In genomic region chr15:32028921-32029320, GRCh38 we compare ENCODE assay signal across 12 cellular contexts. TPM values are rescaled to one million over a fixed set of nuclear protein-coding genes. Genes with fewer than 3 reads are reported as not detected.
A peak's percentile ranks its signal among the peaks of the same experiment; 100 is the strongest.
DNase-seq lines count a peak whose midpoint lies in the region; ATAC-seq and TF ChIP-seq lines count a peak whose summit lies in the region.
"Had no signal": no experiment of that assay in that cellular context is flagged by ENCODE, and none has a peak within 500 bp of the region (broad histone marks: within the 10 kb centered on the region; RNA-seq: fewer than 3 reads in every experiment).

No MANE protein-coding gene starts in this region.

- no peak overlapping the region for H3K27ac ChIP-seq in KMS-11
- no peak overlapping the region for H3K27ac ChIP-seq in esophagus squamous epithelium
- H3K27ac ChIP-seq: colonic mucosa, left ventricle myocardium inferior had no signal

- peak overlapping the region; percentile 87 to 93 (median 88) for H3K4me3 Mint-ChIP-seq in brain
- peak overlapping the region; percentile 80 to 89 (median 85) for H3K4me3 Mint-ChIP-seq in nephron
- H3K4me3 Mint-ChIP-seq: activated naive CD8-positive, alpha-beta T cell treated with anti-CD3 and anti-CD28 coated beads for 36 hours had no signal

- H3K4me1 Mint-ChIP-seq in brain, result peaks cover 40% of the 10 kb centered on the region
- peaks cover 23% of the 10 kb centered on the region for H3K4me1 Mint-ChIP-seq in nephron

- H3K4me1 ChIP-seq in KMS-11 (ENCODE audit: low read depth, poor library complexity, severe bottlenecking), result peaks cover 3% of the 10 kb centered on the region
- H3K4me1 ChIP-seq in esophagus squamous epithelium, result peaks cover 10 to 27% (median 12%) of the 10 kb centered on the region in 3 donors
- H3K4me1 ChIP-seq: colonic mucosa had no signal

- H3K9me3 Mint-ChIP-seq in brain, result peaks cover 0 to 3% (median 0%) of the 10 kb centered on the region in 5 experiments
- H3K9me3 Mint-ChIP-seq in nephron, result no peaks in the 10 kb centered on the region
- H3K9me3 Mint-ChIP-seq: activated naive CD8-positive, alpha-beta T cell treated with anti-CD3 and anti-CD28 coated beads for 36 hours had no signal

- no peak for TF ChIP-seq CTCF in KMS-11 (conservative IDR thresholded peaks at IDR 0.05; ENCODE audit: low read depth, low read length)
- no peak for TF ChIP-seq CTCF in brain (conservative IDR thresholded peaks at IDR 0.05)
- no peak for TF ChIP-seq CTCF in nephron (IDR thresholded peaks at IDR 0.05; ENCODE audit: unreplicated experiment in 3 of 3)
- TF ChIP-seq CTCF in esophagus squamous epithelium (IDR thresholded peaks at IDR 0.05), result no peak

- H3K27me3 ChIP-seq in KMS-11 (ENCODE audit: insufficient read depth, low read depth) (no peaks in the 10 kb centered on the region; the same call in 1 of the 2 replicates), MG63 (peaks cover 32% of the 10 kb centered on the region), esophagus squamous epithelium (peaks cover 0 to 65% (median 2%) of the 10 kb centered on the region in 4 donors)
- H3K27me3 ChIP-seq: ovary had no signal

- intact Hi-C loops in esophagus squamous epithelium (cut with DNase I), result no loop called here

- H3K36me3 Mint-ChIP-seq in brain (no peaks in the 10 kb centered on the region), nephron (ENCODE audit: low read depth) (no peaks in the 10 kb centered on the region)
- H3K36me3 Mint-ChIP-seq: activated naive CD8-positive, alpha-beta T cell treated with anti-CD3 and anti-CD28 coated beads for 36 hours had no signal

- H3K79me2 ChIP-seq in KMS-11 (ENCODE audit: insufficient read depth, low read depth), result no peaks in the 10 kb centered on the region

- peak overlapping the region; percentile 96 for H2AFZ ChIP-seq in KMS-11 (ENCODE audit: low read depth)

- peaks cover 23% of the 10 kb centered on the region for H3K27me3 Mint-ChIP-seq in brain
- H3K27me3 Mint-ChIP-seq in nephron (ENCODE audit: low read depth), result peaks cover 39% of the 10 kb centered on the region

- H3K9me3 ChIP-seq in MG63, result no peaks in the 10 kb centered on the region
- no peaks in the 10 kb centered on the region for H3K9me3 ChIP-seq in esophagus squamous epithelium
- H3K9me3 ChIP-seq: colonic mucosa, left ventricle myocardium inferior, ovary had no signal

- peak; percentile 60 for DNase-seq in D341Med (ENCODE audit: low spot score)
- no peak for DNase-seq in MG63
- no peak for DNase-seq in esophagus squamous epithelium (lab: John Stamatoyannopoulos, UW)
- DNase-seq in superior temporal gyrus (ENCODE audit: extremely low spot score), result no peak
- DNase-seq: activated naive CD8-positive, alpha-beta T cell treated with anti-CD3 and anti-CD28 coated beads for 36 hours; left ventricle myocardium inferior had no signal

- H3K36me3 ChIP-seq in KMS-11 (ENCODE audit: insufficient read depth), result no peaks in the 10 kb centered on the region
- no peaks in the 10 kb centered on the region for H3K36me3 ChIP-seq in MG63
- H3K36me3 ChIP-seq in esophagus squamous epithelium, result no peaks in the 10 kb centered on the region
- H3K36me3 ChIP-seq: colonic mucosa, left ventricle myocardium inferior, ovary had no signal

- ATAC-seq in GM18909 (IDR thresholded peaks at IDR 0.05; ENCODE audit: poor library complexity, unreplicated experiment), result no peak

- no peak overlapping the region for H3K9ac ChIP-seq in KMS-11

- no peaks in the 10 kb centered on the region for H4K20me1 ChIP-seq in KMS-11 (ENCODE audit: insufficient read depth)

- H3K4me2 ChIP-seq in KMS-11, result peak overlapping the region; percentile 83

- TF ChIP-seq POLR2A in esophagus squamous epithelium (IDR thresholded peaks at IDR 0.05), result no peak

- H3K4me3 ChIP-seq in KMS-11 (IDR thresholded peaks at IDR 0.05; ENCODE audit: insufficient read depth, low read depth, low read length) (no peak overlapping the region), MG63 (no peak overlapping the region), esophagus squamous epithelium (no peak overlapping the region)

- 13 to 14% methylated on average over 5 of the region's 5 CpGs for WGBS in esophagus squamous epithelium, 2 donors

- H3K27ac Mint-ChIP-seq in brain (peak overlapping the region in 4 of 5 experiments; percentile 56 to 87 (median 85)), nephron (no peak overlapping the region)
- H3K27ac Mint-ChIP-seq: activated naive CD8-positive, alpha-beta T cell treated with anti-CD3 and anti-CD28 coated beads for 36 hours had no signal

RNA-seq across cellular contexts. Expression of gene CHRNA7, which starts 1.4 kb away (rescaled TPM):
- 1.8 TPM for polyA plus RNA-seq in brain (ENCODE audit: insufficient read depth, low read depth, low replicate concordance)
- total RNA-seq in MG63 (2014; rRNA removed; shearing (Covaris generic); ENCODE audit: low replicate concordance), result 0.20 TPM in 1 of 2 replicates, not detected in the other
- 1 to 10 TPM in 3 of 4 donors, under 1 TPM in 1; 0.68 to 2.1 (median 1.5) TPM for total RNA-seq in esophagus squamous epithelium

Comparison
In these comparisons a context has a peak if more than half of its experiments do, and no peak if none do; other contexts are left out.
1. H3K27ac Mint-ChIP-seq: peak in brain (4 of 5); none in nephron (0 of 3).